In genomic region chr11:64649304-64649703, GRCh38 we compare ENCODE assay signal across 9 cellular contexts. TPM values are rescaled to one million over a fixed set of nuclear protein-coding genes. Genes with fewer than 3 reads are reported as not detected.
A peak's percentile ranks its signal among the peaks of the same experiment; 100 is the strongest.
DNase-seq lines count a peak whose midpoint lies in the region; ATAC-seq and TF ChIP-seq lines count a peak whose summit lies in the region.
"Had no signal": no experiment of that assay in that cellular context is flagged by ENCODE, and none has a peak within 500 bp of the region (broad histone marks: within the 10 kb centered on the region; RNA-seq: fewer than 3 reads in every experiment).

No MANE protein-coding gene starts in this region.

- H4K20me1 ChIP-seq in DND-41 (ENCODE audit: insufficient read depth, low read length) = peaks cover 10% of the 10 kb centered on the region

- H3K27me3 ChIP-seq in DND-41 (ENCODE audit: insufficient read depth, low read length, poor library complexity) (peaks cover 20% of the 10 kb centered on the region), HUES6 (ENCODE audit: control insufficient read depth, insufficient read depth, low read length) (peaks cover 37% of the 10 kb centered on the region), adipocyte (replicated peaks; ENCODE audit: control insufficient read depth, insufficient read depth, low read length) (peaks cover 38% of the 10 kb centered on the region), right lobe of liver (no peaks in the 10 kb centered on the region)

- ATAC-seq in DND-41 (ENCODE audit: insufficient read depth, low read depth) = 0 out of 3 replicates have a peak, but pooled peaks have one; percentile 30
- peak in 3 of 4 donors; percentile 23 to 31 (median 28) for ATAC-seq in right lobe of liver
- no peak for ATAC-seq in HG03469 (IDR thresholded peaks at IDR 0.05; ENCODE audit: unreplicated experiment)
- no peak for ATAC-seq in HG02588 (IDR thresholded peaks at IDR 0.05; ENCODE audit: unreplicated experiment)
- no peak for ATAC-seq in HG02610 (IDR thresholded peaks at IDR 0.05; ENCODE audit: unreplicated experiment)

- no CpG with 5 or more reads among the region's 6 CpGs for WGBS in right lobe of liver (ENCODE audit: insufficient coverage, low coverage, low lambda C conversion rate, missing lambda C conversion rate)

- no peaks in the 10 kb centered on the region for H3K36me3 ChIP-seq in DND-41 (ENCODE audit: insufficient read depth, low read length)
- H3K36me3 ChIP-seq in HUES6 (ENCODE audit: control insufficient read depth, insufficient read depth, low read length) = no peaks in the 10 kb centered on the region
- H3K36me3 ChIP-seq in adipocyte (ENCODE audit: control insufficient read depth, insufficient read depth, low read length, severe bottlenecking) = no peaks in the 10 kb centered on the region
- H3K36me3 ChIP-seq in right lobe of liver = no peaks in the 10 kb centered on the region

- H3K4me1 ChIP-seq in DND-41 (ENCODE audit: insufficient read depth, low read length) = no peaks in the 10 kb centered on the region
- peaks cover 15% of the 10 kb centered on the region for H3K4me1 ChIP-seq in HUES6 (ENCODE audit: control insufficient read depth, insufficient read depth, low read length)
- no peaks in the 10 kb centered on the region for H3K4me1 ChIP-seq in adipocyte (ENCODE audit: control insufficient read depth, insufficient read depth, low read length)
- H3K4me1 ChIP-seq in right lobe of liver = no peaks in the 10 kb centered on the region

- H3K4me2 ChIP-seq in DND-41 (ENCODE audit: insufficient read depth, low read length) = no peak overlapping the region

- no peak overlapping the region for H2AFZ ChIP-seq in DND-41 (ENCODE audit: low read depth, low read length)

- H3K9ac ChIP-seq in DND-41 (ENCODE audit: low read depth, low read length) = no peak overlapping the region
- no peak overlapping the region for H3K9ac ChIP-seq in HUES6 (ENCODE audit: low read length)
- no peak overlapping the region for H3K9ac ChIP-seq in adipocyte (ENCODE audit: low read length)

- TF ChIP-seq POLR2A in right lobe of liver (IDR thresholded peaks at IDR 0.05) = no peak

- H3K79me2 ChIP-seq in DND-41 (ENCODE audit: insufficient read depth, low read length) = no peaks in the 10 kb centered on the region

- TF ChIP-seq CTCF in DND-41 (IDR thresholded peaks at IDR 0.05; ENCODE audit: borderline replicate concordance, extremely low read depth, low read length, poor library complexity, severe bottlenecking) (peak; percentile 69), right lobe of liver (IDR thresholded peaks at IDR 0.05) (peak; percentile 37 to 54 (median 45))

- H3K27ac ChIP-seq in DND-41 (ENCODE audit: low read length) (no peak overlapping the region), HUES6 (ENCODE audit: low read depth, low read length) (no peak overlapping the region), right lobe of liver (no peak overlapping the region)

- DNase-seq in DND-41 = peak; percentile 15
- DNase-seq in adipocyte (ENCODE audit: low read depth) = peak; percentile 12
- DNase-seq in right lobe of liver = no peak
- DNase-seq in activated CD4-positive, CD25-positive, alpha-beta regulatory T cell (lab: John Stamatoyannopoulos, UW) = no peak
- DNase-seq: naive B cell had no signal

- H3K9me3 ChIP-seq in DND-41 (ENCODE audit: insufficient read depth, low read length, severe bottlenecking) (no peaks in the 10 kb centered on the region), HUES6 (ENCODE audit: control insufficient read depth, insufficient read depth, low read depth, low read length) (no peaks in the 10 kb centered on the region), adipocyte (ENCODE audit: control insufficient read depth, low read length) (no peaks in the 10 kb centered on the region), right lobe of liver (no peaks in the 10 kb centered on the region)

- H3K4me3 ChIP-seq in DND-41 (ENCODE audit: low read depth in 1 of 2, low read length in 2 of 2) (no peak overlapping the region), HUES6 (ENCODE audit: low read depth, low read length) (peak overlapping the region; percentile 27; the same call in 1 of the 2 replicates), adipocyte (ENCODE audit: low read length) (no peak overlapping the region), right lobe of liver (no peak overlapping the region)

- intact Hi-C loops in right lobe of liver (cut with DNase I) = no loop called here

RNA-seq across cellular contexts. Expression of gene SLC22A12, which starts 58.3 kb away (rescaled TPM):
- total RNA-seq in right lobe of liver = under 1 TPM in 3 of 6 experiments, not detected in 3; 0.22 to 0.80 (median 0.74) TPM

Comparison
In these comparisons a context has a peak if more than half of its experiments do, and no peak if none do; other contexts are left out.
1. ATAC-seq: peak in DND-41 (single experiment) and right lobe of liver (3 of 4); none in HG03469 (single experiment), HG02588 (single experiment) and HG02610 (single experiment).
2. DNase-seq: peak in DND-41 (single experiment) and adipocyte (single experiment); none in right lobe of liver (0 of 3) and activated CD4-positive, CD25-positive, alpha-beta regulatory T cell (0 of 4).